1 cellular context compared by ENCODE assay signal in the genomic region with DNA sequence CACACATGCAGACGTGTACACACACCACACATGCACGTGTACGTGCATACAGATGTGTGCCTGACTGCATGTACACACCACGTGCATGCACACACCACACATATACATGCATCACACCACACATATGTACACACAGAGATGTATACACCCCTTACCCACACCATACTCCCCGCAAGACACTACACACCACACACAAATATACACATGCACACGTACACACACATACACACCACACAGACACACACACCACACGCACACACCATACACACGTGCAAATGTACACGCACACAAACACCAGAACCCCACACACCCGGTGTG.
TF ChIP-seq lines count a peak whose summit lies in the region.

No MANE protein-coding gene starts in this region.

TF ChIP-seq in GM12878, 131 proteins besides CTCF, POLR2A, EP300 and RAD21:
- TF ChIP-seq TBL1XR1 (IDR thresholded peaks at IDR 0.05; ENCODE audit: low read depth, low read length) (no peak), CBFB (IDR thresholded peaks at IDR 0.05; ENCODE audit: low read depth) (no peak), NBN (IDR thresholded peaks at IDR 0.05) (no peak), ZZZ3 (IDR thresholded peaks at IDR 0.05; ENCODE audit: control insufficient read depth, insufficient read length, low read depth) (no peak), YY1 (IDR thresholded peaks at IDR 0.05; ENCODE audit: low read depth, low read length) (no peak), SPI1 (IDR thresholded peaks at IDR 0.05; ENCODE audit: borderline replicate concordance, insufficient read depth, low read depth, low read length) (no peak), TARDBP (IDR thresholded peaks at IDR 0.05; ENCODE audit: borderline replicate concordance) (no peak), SP1 (IDR thresholded peaks at IDR 0.05; ENCODE audit: low read depth, low read length) (no peak), NR2F1 (conservative IDR thresholded peaks at IDR 0.05) (no peak), NFXL1 (IDR thresholded peaks at IDR 0.05; ENCODE audit: borderline replicate concordance) (no peak), RAD51 (IDR thresholded peaks at IDR 0.05) (no peak), ZNF207 (IDR thresholded peaks at IDR 0.05; ENCODE audit: borderline replicate concordance) (no peak), SMAD5 (IDR thresholded peaks at IDR 0.05; ENCODE audit: low read depth) (no peak)
- TF ChIP-seq, protein P1, sequence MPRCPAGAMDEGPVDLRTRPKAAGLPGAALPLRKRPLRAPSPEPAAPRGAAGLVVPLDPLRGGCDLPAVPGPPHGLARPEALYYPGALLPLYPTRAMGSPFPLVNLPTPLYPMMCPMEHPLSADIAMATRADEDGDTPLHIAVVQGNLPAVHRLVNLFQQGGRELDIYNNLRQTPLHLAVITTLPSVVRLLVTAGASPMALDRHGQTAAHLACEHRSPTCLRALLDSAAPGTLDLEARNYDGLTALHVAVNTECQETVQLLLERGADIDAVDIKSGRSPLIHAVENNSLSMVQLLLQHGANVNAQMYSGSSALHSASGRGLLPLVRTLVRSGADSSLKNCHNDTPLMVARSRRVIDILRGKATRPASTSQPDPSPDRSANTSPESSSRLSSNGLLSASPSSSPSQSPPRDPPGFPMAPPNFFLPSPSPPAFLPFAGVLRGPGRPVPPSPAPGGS (IDR thresholded peaks at IDR 0.05; ENCODE audit: borderline replicate concordance, insufficient read depth, low read depth, low read length, poor library complexity, severe bottlenecking) = no peak
- TF ChIP-seq, protein P2, sequence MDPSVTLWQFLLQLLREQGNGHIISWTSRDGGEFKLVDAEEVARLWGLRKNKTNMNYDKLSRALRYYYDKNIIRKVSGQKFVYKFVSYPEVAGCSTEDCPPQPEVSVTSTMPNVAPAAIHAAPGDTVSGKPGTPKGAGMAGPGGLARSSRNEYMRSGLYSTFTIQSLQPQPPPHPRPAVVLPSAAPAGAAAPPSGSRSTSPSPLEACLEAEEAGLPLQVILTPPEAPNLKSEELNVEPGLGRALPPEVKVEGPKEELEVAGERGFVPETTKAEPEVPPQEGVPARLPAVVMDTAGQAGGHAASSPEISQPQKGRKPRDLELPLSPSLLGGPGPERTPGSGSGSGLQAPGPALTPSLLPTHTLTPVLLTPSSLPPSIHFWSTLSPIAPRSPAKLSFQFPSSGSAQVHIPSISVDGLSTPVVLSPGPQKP (IDR thresholded peaks at IDR 0.05; ENCODE audit: low read depth, low read length) = no peak
- TF ChIP-seq, protein P3, sequence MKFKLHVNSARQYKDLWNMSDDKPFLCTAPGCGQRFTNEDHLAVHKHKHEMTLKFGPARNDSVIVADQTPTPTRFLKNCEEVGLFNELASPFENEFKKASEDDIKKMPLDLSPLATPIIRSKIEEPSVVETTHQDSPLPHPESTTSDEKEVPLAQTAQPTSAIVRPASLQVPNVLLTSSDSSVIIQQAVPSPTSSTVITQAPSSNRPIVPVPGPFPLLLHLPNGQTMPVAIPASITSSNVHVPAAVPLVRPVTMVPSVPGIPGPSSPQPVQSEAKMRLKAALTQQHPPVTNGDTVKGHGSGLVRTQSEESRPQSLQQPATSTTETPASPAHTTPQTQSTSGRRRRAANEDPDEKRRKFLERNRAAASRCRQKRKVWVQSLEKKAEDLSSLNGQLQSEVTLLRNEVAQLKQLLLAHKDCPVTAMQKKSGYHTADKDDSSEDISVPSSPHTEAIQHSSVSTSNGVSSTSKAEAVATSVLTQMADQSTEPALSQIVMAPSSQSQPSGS (IDR thresholded peaks at IDR 0.05; ENCODE audit: low read length) = no peak
- TF ChIP-seq, protein P4, sequence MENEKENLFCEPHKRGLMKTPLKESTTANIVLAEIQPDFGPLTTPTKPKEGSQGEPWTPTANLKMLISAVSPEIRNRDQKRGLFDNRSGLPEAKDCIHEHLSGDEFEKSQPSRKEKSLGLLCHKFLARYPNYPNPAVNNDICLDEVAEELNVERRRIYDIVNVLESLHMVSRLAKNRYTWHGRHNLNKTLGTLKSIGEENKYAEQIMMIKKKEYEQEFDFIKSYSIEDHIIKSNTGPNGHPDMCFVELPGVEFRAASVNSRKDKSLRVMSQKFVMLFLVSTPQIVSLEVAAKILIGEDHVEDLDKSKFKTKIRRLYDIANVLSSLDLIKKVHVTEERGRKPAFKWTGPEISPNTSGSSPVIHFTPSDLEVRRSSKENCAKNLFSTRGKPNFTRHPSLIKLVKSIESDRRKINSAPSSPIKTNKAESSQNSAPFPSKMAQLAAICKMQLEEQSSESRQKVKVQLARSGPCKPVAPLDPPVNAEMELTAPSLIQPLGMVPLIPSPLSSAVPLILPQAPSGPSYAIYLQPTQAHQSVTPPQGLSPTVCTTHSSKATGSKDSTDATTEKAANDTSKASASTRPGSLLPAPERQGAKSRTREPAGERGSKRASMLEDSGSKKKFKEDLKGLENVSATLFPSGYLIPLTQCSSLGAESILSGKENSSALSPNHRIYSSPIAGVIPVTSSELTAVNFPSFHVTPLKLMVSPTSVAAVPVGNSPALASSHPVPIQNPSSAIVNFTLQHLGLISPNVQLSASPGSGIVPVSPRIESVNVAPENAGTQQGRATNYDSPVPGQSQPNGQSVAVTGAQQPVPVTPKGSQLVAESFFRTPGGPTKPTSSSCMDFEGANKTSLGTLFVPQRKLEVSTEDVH (IDR thresholded peaks at IDR 0.05; ENCODE audit: low read depth, partially characterized antibody) = no peak
- TF ChIP-seq, protein P5, sequence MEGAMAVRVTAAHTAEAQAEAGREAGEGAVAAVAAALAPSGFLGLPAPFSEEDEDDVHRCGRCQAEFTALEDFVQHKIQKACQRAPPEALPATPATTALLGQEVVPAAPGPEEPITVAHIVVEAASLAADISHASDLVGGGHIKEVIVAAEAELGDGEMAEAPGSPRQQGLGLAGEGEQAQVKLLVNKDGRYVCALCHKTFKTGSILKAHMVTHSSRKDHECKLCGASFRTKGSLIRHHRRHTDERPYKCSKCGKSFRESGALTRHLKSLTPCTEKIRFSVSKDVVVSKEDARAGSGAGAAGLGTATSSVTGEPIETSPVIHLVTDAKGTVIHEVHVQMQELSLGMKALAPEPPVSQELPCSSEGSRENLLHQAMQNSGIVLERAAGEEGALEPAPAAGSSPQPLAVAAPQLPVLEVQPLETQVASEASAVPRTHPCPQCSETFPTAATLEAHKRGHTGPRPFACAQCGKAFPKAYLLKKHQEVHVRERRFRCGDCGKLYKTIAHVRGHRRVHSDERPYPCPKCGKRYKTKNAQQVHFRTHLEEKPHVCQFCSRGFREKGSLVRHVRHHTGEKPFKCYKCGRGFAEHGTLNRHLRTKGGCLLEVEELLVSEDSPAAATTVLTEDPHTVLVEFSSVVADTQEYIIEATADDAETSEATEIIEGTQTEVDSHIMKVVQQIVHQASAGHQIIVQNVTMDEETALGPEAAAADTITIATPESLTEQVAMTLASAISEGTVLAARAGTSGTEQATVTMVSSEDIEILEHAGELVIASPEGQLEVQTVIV (IDR thresholded peaks at IDR 0.05; ENCODE audit: borderline replicate concordance, partially characterized antibody) = no peak
- TF ChIP-seq, protein P6, sequence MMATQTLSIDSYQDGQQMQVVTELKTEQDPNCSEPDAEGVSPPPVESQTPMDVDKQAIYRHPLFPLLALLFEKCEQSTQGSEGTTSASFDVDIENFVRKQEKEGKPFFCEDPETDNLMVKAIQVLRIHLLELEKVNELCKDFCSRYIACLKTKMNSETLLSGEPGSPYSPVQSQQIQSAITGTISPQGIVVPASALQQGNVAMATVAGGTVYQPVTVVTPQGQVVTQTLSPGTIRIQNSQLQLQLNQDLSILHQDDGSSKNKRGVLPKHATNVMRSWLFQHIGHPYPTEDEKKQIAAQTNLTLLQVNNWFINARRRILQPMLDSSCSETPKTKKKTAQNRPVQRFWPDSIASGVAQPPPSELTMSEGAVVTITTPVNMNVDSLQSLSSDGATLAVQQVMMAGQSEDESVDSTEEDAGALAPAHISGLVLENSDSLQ (IDR thresholded peaks at IDR 0.05) = no peak
